12 cellular contexts compared by ENCODE assay signal in genomic region chr17:82077617-82078358, GRCh38. TPM values are rescaled to one million over a fixed set of nuclear protein-coding genes. Genes with fewer than 3 reads are reported as not detected.
A peak's percentile ranks its signal among the peaks of the same experiment; 100 is the strongest.
DNase-seq lines count a peak whose midpoint lies in the region; ATAC-seq, FAIRE-seq and TF ChIP-seq lines count a peak whose summit lies in the region.
"Had no signal": no experiment of that assay in that cellular context is flagged by ENCODE, and none has a peak within 500 bp of the region (broad histone marks: within the 10 kb centered on the region; RNA-seq: fewer than 3 reads in every experiment).

No MANE protein-coding gene starts in this region.

- BruUV-seq in GM12878 (replicated peaks; lab: Mats Ljungman, UMichigan) = no TSS peak

- no peaks in the 10 kb centered on the region for H3K27me3 ChIP-seq in GM12878 (replicated peaks in 1 of 2; ENCODE audit: control insufficient read depth in 2 of 2, insufficient read depth in 2 of 2, low read length in 1 of 2)
- H3K27me3 ChIP-seq: dorsolateral prefrontal cortex, tibial artery had no signal

- intact Hi-C loops in GM12878 (cut with micrococcal nuclease; ENCODE audit: unreplicated experiment) = no loop called here

- no peak overlapping the region for H3K4me3 ChIP-seq in GM12878
- H3K4me3 ChIP-seq: dorsolateral prefrontal cortex, tibial artery had no signal

- no peak for TF ChIP-seq EP300 in GM12878 (IDR thresholded peaks at IDR 0.05; ENCODE audit: borderline replicate concordance in 1 of 2, control insufficient read depth in 1 of 2, low read depth in 2 of 2, low read length in 2 of 2)

- no peak overlapping the region for H3K9ac ChIP-seq in GM12878 (ENCODE audit: control insufficient read depth, insufficient read depth, low read length)

- TF ChIP-seq POLR2A in GM10847 (IDR thresholded peaks at IDR 0.05; ENCODE audit: extremely low read depth, insufficient read length) (peak; percentile 4), GM12878 (IDR thresholded peaks at IDR 0.05; ENCODE audit: low read depth, low read length) (peak; percentile 51; the same call in 1 of the 2 replicates)

- H4K20me1 ChIP-seq in GM12878 (ENCODE audit: control insufficient read depth, insufficient read depth) = no peaks in the 10 kb centered on the region

- no peak overlapping the region for H2AFZ ChIP-seq in GM12878 (ENCODE audit: control insufficient read depth, low read depth, low read length)

- H3K9me3 Mint-ChIP-seq in nephron progenitor cell = peaks cover 12% of the 10 kb centered on the region
- H3K9me3 Mint-ChIP-seq: activated CD8-positive, alpha-beta T cell treated with anti-CD3 and anti-CD28 coated beads for 36 hours; activated naive CD4-positive, alpha-beta T cell treated with anti-CD3 and anti-CD28 coated beads, Interleukin-2, amount 50 U/mL, for 24 hours; memory B cell had no signal

- no peak overlapping the region for H3K4me2 ChIP-seq in GM12878 (ENCODE audit: control insufficient read depth, insufficient read depth)

- H3K4me1 Mint-ChIP-seq in nephron progenitor cell = peaks cover 11% of the 10 kb centered on the region
- H3K4me1 Mint-ChIP-seq: activated naive CD4-positive, alpha-beta T cell treated with anti-CD3 and anti-CD28 coated beads, Interleukin-2, amount 50 U/mL, for 24 hours; memory B cell had no signal

- peaks cover 5% of the 10 kb centered on the region for H3K36me3 Mint-ChIP-seq in nephron progenitor cell (ENCODE audit: low read depth)
- H3K36me3 Mint-ChIP-seq: activated naive CD4-positive, alpha-beta T cell treated with anti-CD3 and anti-CD28 coated beads, Interleukin-2, amount 50 U/mL, for 24 hours had no signal

- in situ Hi-C loops in GM12878 (cut with MboI) = no loop called here

- no peaks in the 10 kb centered on the region for H3K4me1 ChIP-seq in GM12878 (ENCODE audit: control insufficient read depth, insufficient read depth, low read length)
- H3K4me1 ChIP-seq: tibial artery had no signal

- peak overlapping the region; percentile 41 for H3K27ac Mint-ChIP-seq in nephron progenitor cell
- H3K27ac Mint-ChIP-seq: activated CD8-positive, alpha-beta T cell treated with anti-CD3 and anti-CD28 coated beads for 36 hours; activated naive CD4-positive, alpha-beta T cell treated with anti-CD3 and anti-CD28 coated beads, Interleukin-2, amount 50 U/mL, for 24 hours; memory B cell had no signal

- H3K4me3 Mint-ChIP-seq in nephron progenitor cell = no peak overlapping the region
- H3K4me3 Mint-ChIP-seq: activated CD8-positive, alpha-beta T cell treated with anti-CD3 and anti-CD28 coated beads for 36 hours; activated naive CD4-positive, alpha-beta T cell treated with anti-CD3 and anti-CD28 coated beads, Interleukin-2, amount 50 U/mL, for 24 hours; memory B cell had no signal

- no peak for FAIRE-seq in GM12878 (lab: Jason Lieb, UNC)

- no peak for TF ChIP-seq RAD21 in GM12878 (IDR thresholded peaks at IDR 0.05; ENCODE audit: insufficient read depth, low read depth, low read length)

- POLR2A ChIA-PET in GM12878 (lab: Charles Lee) = no interaction called here

- H3K79me2 ChIP-seq in GM12878 (ENCODE audit: control insufficient read depth, insufficient read depth, low read length) = no peaks in the 10 kb centered on the region

- RAD21 ChIA-PET in GM12878 (lab: Charles Lee; ENCODE audit: unreplicated experiment) = no interaction called here

- H3K9me3 ChIP-seq in GM12878 (replicated peaks; ENCODE audit: control insufficient read depth, insufficient read depth, low read length) = no peaks in the 10 kb centered on the region
- H3K9me3 ChIP-seq: tibial artery had no signal

- SMC1A ChIA-PET in GM12878 (lab: Charles Lee; ENCODE audit: uncharacterized antibody, unreplicated experiment) = no interaction called here

- H3K36me3 ChIP-seq in GM12878 (ENCODE audit: control insufficient read depth in 2 of 2, insufficient read depth in 2 of 2, low read length in 1 of 2) = peaks cover 4 to 30% of the 10 kb centered on the region in 2 experiments; a peak in 3 of 4 replicates

- no peak for TF ChIP-seq CTCF in GM12878 (IDR thresholded peaks at IDR 0.05 in 2 of 3, conservative IDR thresholded peaks at IDR 0.05 in 1 of 3; ENCODE audit: control insufficient read depth in 2 of 3, extremely low read depth in 1 of 3, insufficient read depth in 1 of 3, low read depth in 3 of 3, low read length in 3 of 3)
- no peak for TF ChIP-seq CTCF in nephron progenitor cell (IDR thresholded peaks at IDR 0.05)

- CTCF ChIA-PET in GM12878 (lab: Yijun Ruan, JAX) = no interaction called here

- WGBS in GM12878 (ENCODE audit: insufficient coverage, insufficient replicate concordance, low lambda C conversion rate, missing lambda C conversion rate) = 72% methylated on average over 25 of the region's 28 CpGs

- H3K27ac ChIP-seq in GM12878 (ENCODE audit: control insufficient read depth, insufficient read depth) = no peak overlapping the region
- H3K27ac ChIP-seq: tibial artery had no signal

- ATAC-seq in GM12878 (peak; percentile 4), GM21423 (IDR thresholded peaks at IDR 0.05; ENCODE audit: unreplicated experiment) (no peak)

- DNase-seq in GM12878 (ENCODE audit: low read depth, low spot score) = no peak
- no peak for DNase-seq in nephron progenitor cell
- DNase-seq in stimulated activated CD4-positive, alpha-beta T cell treated with anti-CD3 and anti-CD28 coated beads, Interleukin-4, amount 100 ng/mL, for 4 hours = no peak
- no peak for DNase-seq in effector CD4-positive, alpha-beta T cell
- DNase-seq: activated CD8-positive, alpha-beta T cell treated with anti-CD3 and anti-CD28 coated beads for 36 hours; NCI-H1694 treated with DMSO at 0.1 percent for 48 hours; tibial artery had no signal

- H3K27me3 Mint-ChIP-seq in nephron progenitor cell (ENCODE audit: low read depth, poor library complexity) = peaks cover 17% of the 10 kb centered on the region
- H3K27me3 Mint-ChIP-seq: activated CD8-positive, alpha-beta T cell treated with anti-CD3 and anti-CD28 coated beads for 36 hours; activated naive CD4-positive, alpha-beta T cell treated with anti-CD3 and anti-CD28 coated beads, Interleukin-2, amount 50 U/mL, for 24 hours had no signal

RNA-seq across cellular contexts. Expression of gene DUS1L, which starts 12.2 kb away (rescaled TPM):
- total RNA-seq in GM12878 (2013; cell fraction: nucleolus; rRNA removed) = 56.8 and 75.9 TPM in 2 replicates
- total RNA-seq in GM12878 (2014; rRNA removed) = 107 and 132 TPM in 2 replicates
- 43.3 and 50.3 TPM in 2 replicates for total RNA-seq in GM12878 (2014; rRNA removed; fragmentation: Illumina TruSeq; extraction: Trizol)
- 137 and 157 TPM in 2 replicates for total RNA-seq in GM12878 (2021)
- polyA plus RNA-seq in GM12878 (2011; ENCODE audit: low read depth) = 52.5 TPM
- polyA plus RNA-seq in GM12878 (2011; rRNA removed) = 21.0 and 42.6 TPM in 2 replicates
- 77.7 and 101 TPM in 2 replicates for polyA plus RNA-seq in GM12878 (2011; cell fraction: cytosol; rRNA removed)
- polyA plus RNA-seq in GM12878 (2011; cell fraction: nucleus; rRNA removed) = 285 and 360 TPM in 2 replicates
- 61.7 and 71.7 TPM in 2 replicates for polyA plus RNA-seq in GM12878 (2012)
- 13.8 and 46.5 TPM in 2 replicates for polyA plus RNA-seq in GM12878 (2014; fragmentation: Illumina TruSeq; extraction: Trizol)
- 10 to 100 TPM in 1 of 2 experiments, 1 to 10 TPM in 1; 6.1 to 15.3 TPM for polyA plus RNA-seq in GM12878 (2014; fragmentation: Nextera tagmentation; extraction: Ambion mirVana)
- 147 and 155 TPM in 2 replicates for polyA plus RNA-seq in GM12878 (2014; rRNA removed)
- polyA plus RNA-seq in GM12878 (2016; fragmentation: Nextera tagmentation; extraction: Ambion mirVana) = 10 to 100 TPM in 1 of 2 experiments, 1 to 10 TPM in 1; 9.7 to 25.4 TPM
- 23.4 and 40.3 TPM in 2 replicates for polyA minus RNA-seq in GM12878 (2011; rRNA and poly(A)+ RNA removed)
- 25.4 and 29.1 TPM in 2 replicates for polyA minus RNA-seq in GM12878 (2011; cell fraction: cytosol; rRNA and poly(A)+ RNA removed)
- polyA minus RNA-seq in GM12878 (2011; cell fraction: nucleus; rRNA and poly(A)+ RNA removed) = 63.5 and 104 TPM in 2 replicates

RNA-seq across cellular contexts. Expression of gene FASN, which starts 20.2 kb away (rescaled TPM):
- total RNA-seq in GM12878 (2013; cell fraction: nucleolus; rRNA removed) = 81.2 and 110 TPM in 2 replicates
- total RNA-seq in GM12878 (2014; rRNA removed) (67.4 and 73.8 TPM in 2 replicates), GM12878 (2014; rRNA removed; fragmentation: Illumina TruSeq; extraction: Trizol) (18.0 and 20.8 TPM in 2 replicates), GM12878 (2021) (333 and 348 TPM in 2 replicates)
- 15.3 TPM for polyA plus RNA-seq in GM12878 (2011; ENCODE audit: low read depth)
- polyA plus RNA-seq in GM12878 (2011; rRNA removed) (4.5 and 10.8 TPM in 2 replicates), GM12878 (2014; fragmentation: Illumina TruSeq; extraction: Trizol) (1.6 and 12.8 TPM in 2 replicates), GM12878 (2014; fragmentation: Nextera tagmentation; extraction: Ambion mirVana) (under 1 TPM; 0.19 to 0.31 TPM), GM12878 (2014; rRNA removed) (87.8 and 131 TPM in 2 replicates), GM12878 (2016; fragmentation: Nextera tagmentation; extraction: Ambion mirVana) (10 to 100 TPM; 40.1 to 42.5 TPM)
- 31.3 and 40.9 TPM in 2 replicates for polyA plus RNA-seq in GM12878 (2011; cell fraction: cytosol; rRNA removed)
- polyA plus RNA-seq in GM12878 (2011; cell fraction: nucleus; rRNA removed) = 137 and 205 TPM in 2 replicates
- 82.0 and 91.6 TPM in 2 replicates for polyA plus RNA-seq in GM12878 (2012)
- 21.8 and 51.5 TPM in 2 replicates for polyA minus RNA-seq in GM12878 (2011; rRNA and poly(A)+ RNA removed)
- 91.7 and 93.8 TPM in 2 replicates for polyA minus RNA-seq in GM12878 (2011; cell fraction: cytosol; rRNA and poly(A)+ RNA removed)
- 35.7 and 66.9 TPM in 2 replicates for polyA minus RNA-seq in GM12878 (2011; cell fraction: nucleus; rRNA and poly(A)+ RNA removed)

RNA-seq across cellular contexts. Expression of gene GPS1, which starts 26.1 kb away (rescaled TPM):
- total RNA-seq in GM12878 (2013; cell fraction: nucleolus; rRNA removed) = 41.6 and 44.7 TPM in 2 replicates
- 110 and 131 TPM in 2 replicates for total RNA-seq in GM12878 (2014; rRNA removed)
- total RNA-seq in GM12878 (2014; rRNA removed; fragmentation: Illumina TruSeq; extraction: Trizol) = 35.1 and 37.1 TPM in 2 replicates
- 113 and 122 TPM in 2 replicates for total RNA-seq in GM12878 (2021)
- 21.3 TPM for polyA plus RNA-seq in GM12878 (2011; ENCODE audit: low read depth)
- 14.3 and 53.3 TPM in 2 replicates for polyA plus RNA-seq in GM12878 (2011; rRNA removed)
- 65.9 and 98.5 TPM in 2 replicates for polyA plus RNA-seq in GM12878 (2011; cell fraction: cytosol; rRNA removed)
- 198 and 262 TPM in 2 replicates for polyA plus RNA-seq in GM12878 (2011; cell fraction: nucleus; rRNA removed)
- polyA plus RNA-seq in GM12878 (2012) = 41.2 and 44.0 TPM in 2 replicates
- 7.5 and 32.8 TPM in 2 replicates for polyA plus RNA-seq in GM12878 (2014; fragmentation: Illumina TruSeq; extraction: Trizol)
- polyA plus RNA-seq in GM12878 (2014; fragmentation: Nextera tagmentation; extraction: Ambion mirVana) = 10 to 100 TPM in 1 of 2 experiments, 1 to 10 TPM in 1; 2.2 to 11.5 TPM
- polyA plus RNA-seq in GM12878 (2014; rRNA removed) = 102 and 119 TPM in 2 replicates
- 100 to 1,000 TPM; 119 to 146 TPM for polyA plus RNA-seq in GM12878 (2016; fragmentation: Nextera tagmentation; extraction: Ambion mirVana)
- polyA minus RNA-seq in GM12878 (2011; rRNA and poly(A)+ RNA removed) = 50.1 and 72.3 TPM in 2 replicates
- 44.1 and 45.0 TPM in 2 replicates for polyA minus RNA-seq in GM12878 (2011; cell fraction: cytosol; rRNA and poly(A)+ RNA removed)
- polyA minus RNA-seq in GM12878 (2011; cell fraction: nucleus; rRNA and poly(A)+ RNA removed) = 42.7 and 84.3 TPM in 2 replicates

RNA-seq across cellular contexts. Expression of gene RFNG, which starts 26.2 kb away (rescaled TPM):
- 23.5 and 23.7 TPM in 2 replicates for total RNA-seq in GM12878 (2013; cell fraction: nucleolus; rRNA removed)
- 14.5 and 14.8 TPM in 2 replicates for total RNA-seq in GM12878 (2014; rRNA removed)
- 5.2 and 7.8 TPM in 2 replicates for total RNA-seq in GM12878 (2014; rRNA removed; fragmentation: Illumina TruSeq; extraction: Trizol)
- total RNA-seq in GM12878 (2021) = 17.7 and 19.6 TPM in 2 replicates
- polyA plus RNA-seq in GM12878 (2011; ENCODE audit: low read depth) = 10.9 TPM
- 4.4 and 7.1 TPM in 2 replicates for polyA plus RNA-seq in GM12878 (2011; rRNA removed)
- polyA plus RNA-seq in GM12878 (2011; cell fraction: cytosol; rRNA removed) = 6.6 and 12.0 TPM in 2 replicates
- 83.6 and 89.3 TPM in 2 replicates for polyA plus RNA-seq in GM12878 (2011; cell fraction: nucleus; rRNA removed)
- polyA plus RNA-seq in GM12878 (2012) = 20.4 and 23.3 TPM in 2 replicates
- 1.3 and 7.2 TPM in 2 replicates for polyA plus RNA-seq in GM12878 (2014; fragmentation: Illumina TruSeq; extraction: Trizol)
- polyA plus RNA-seq in GM12878 (2014; fragmentation: Nextera tagmentation; extraction: Ambion mirVana) = under 1 TPM; 0.10 to 0.93 TPM
- polyA plus RNA-seq in GM12878 (2014; rRNA removed) = 19.0 and 22.4 TPM in 2 replicates
- 1 to 10 TPM; 1.6 to 2.6 TPM for polyA plus RNA-seq in GM12878 (2016; fragmentation: Nextera tagmentation; extraction: Ambion mirVana)
- 2.4 and 4.8 TPM in 2 replicates for polyA minus RNA-seq in GM12878 (2011; rRNA and poly(A)+ RNA removed)
- 2.9 and 4.4 TPM in 2 replicates for polyA minus RNA-seq in GM12878 (2011; cell fraction: cytosol; rRNA and poly(A)+ RNA removed)
- polyA minus RNA-seq in GM12878 (2011; cell fraction: nucleus; rRNA and poly(A)+ RNA removed) = 8.1 and 8.2 TPM in 2 replicates

RNA-seq across cellular contexts. Expression of gene DCXR, which starts 40.3 kb away (rescaled TPM):
- total RNA-seq in GM12878 (2013; cell fraction: nucleolus; rRNA removed) = 13.4 and 14.9 TPM in 2 replicates
- total RNA-seq in GM12878 (2014; rRNA removed) (80.8 and 85.8 TPM in 2 replicates), GM12878 (2014; rRNA removed; fragmentation: Illumina TruSeq; extraction: Trizol) (32.4 and 39.9 TPM in 2 replicates), GM12878 (2021) (110 and 119 TPM in 2 replicates)
- 79.4 TPM for polyA plus RNA-seq in GM12878 (2011; ENCODE audit: low read depth)
- polyA plus RNA-seq in GM12878 (2011; rRNA removed) (29.9 and 66.6 TPM in 2 replicates), GM12878 (2014; fragmentation: Illumina TruSeq; extraction: Trizol) (45.6 and 92.0 TPM in 2 replicates), GM12878 (2014; fragmentation: Nextera tagmentation; extraction: Ambion mirVana) (10 to 100 TPM; 12.3 to 44.8 TPM), GM12878 (2014; rRNA removed) (128 and 151 TPM in 2 replicates), GM12878 (2016; fragmentation: Nextera tagmentation; extraction: Ambion mirVana) (100 to 1,000 TPM; 122 to 139 TPM)
- 188 and 195 TPM in 2 replicates for polyA plus RNA-seq in GM12878 (2011; cell fraction: cytosol; rRNA removed)
- 136 and 154 TPM in 2 replicates for polyA plus RNA-seq in GM12878 (2011; cell fraction: nucleus; rRNA removed)
- 73.6 and 79.6 TPM in 2 replicates for polyA plus RNA-seq in GM12878 (2012)
- 53.5 and 69.9 TPM in 2 replicates for polyA minus RNA-seq in GM12878 (2011; rRNA and poly(A)+ RNA removed)
- 23.2 and 25.8 TPM in 2 replicates for polyA minus RNA-seq in GM12878 (2011; cell fraction: cytosol; rRNA and poly(A)+ RNA removed)
- polyA minus RNA-seq in GM12878 (2011; cell fraction: nucleus; rRNA and poly(A)+ RNA removed) = 21.6 and 34.3 TPM in 2 replicates
